ENCODE assay signal across 8 cellular contexts in the genomic region with DNA sequence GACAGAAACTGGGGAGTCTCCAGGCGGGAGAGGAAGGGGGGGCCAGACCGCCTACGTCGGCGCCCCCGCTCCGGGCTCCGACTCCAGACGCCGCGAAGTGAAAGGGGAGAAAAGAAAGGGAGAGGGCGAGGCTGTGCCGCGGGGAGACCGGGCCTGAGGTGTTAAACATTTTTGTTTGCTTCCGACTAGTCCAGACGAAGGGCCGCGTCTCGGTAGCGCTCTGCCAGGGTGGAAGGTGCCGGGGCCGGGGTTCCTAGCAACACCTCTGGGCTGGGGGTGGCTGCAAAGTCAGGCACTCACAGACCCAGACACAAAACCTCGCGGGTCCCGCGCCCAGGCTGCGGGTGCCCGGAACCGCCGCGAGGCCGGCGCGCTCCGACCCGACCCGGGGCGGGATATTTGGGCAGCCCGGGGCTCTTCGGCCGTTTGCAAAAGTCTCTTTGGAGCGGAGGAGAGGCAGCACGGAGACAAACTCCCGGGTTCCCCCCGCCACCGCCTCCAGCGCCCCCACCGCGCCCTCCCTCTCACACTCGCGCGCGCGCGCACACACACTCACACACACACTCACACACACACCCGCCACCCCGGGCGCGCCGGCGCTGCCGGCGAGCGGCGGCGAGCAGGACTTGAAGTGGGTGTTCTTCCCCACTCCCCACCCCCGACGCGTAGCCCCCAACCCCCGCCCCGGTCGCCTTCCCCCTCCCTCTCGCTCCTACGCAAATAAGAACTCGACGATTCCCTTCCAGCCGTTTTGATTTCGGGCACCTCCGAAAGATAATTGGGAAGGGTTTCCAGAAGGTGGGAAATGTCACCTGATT. TPM values are rescaled to one million over a fixed set of nuclear protein-coding genes. Genes with fewer than 3 reads are reported as not detected.
A peak's percentile ranks its signal among the peaks of the same experiment; 100 is the strongest.
DNase-seq lines count a peak whose midpoint lies in the region; ATAC-seq and TF ChIP-seq lines count a peak whose summit lies in the region.

No MANE protein-coding gene starts in this region.

- H3K36me3 ChIP-seq in neural progenitor cell = peaks cover 7% of the 10 kb centered on the region

- peaks cover 53% of the 10 kb centered on the region for H3K79me2 ChIP-seq in neural progenitor cell (ENCODE audit: low read depth)

- peak overlapping the region; percentile 79 for H3K27ac Mint-ChIP-seq in neural progenitor cell

- peak overlapping the region; percentile 75 for H3K4me3 ChIP-seq in neural progenitor cell

- H3K4me3 Mint-ChIP-seq in neural progenitor cell = peak overlapping the region; percentile 94

- H3K9me3 Mint-ChIP-seq in neural progenitor cell = peaks cover 2% of the 10 kb centered on the region

- H3K27ac ChIP-seq in foreskin keratinocyte (peak overlapping the region; percentile 99), neural progenitor cell (peak overlapping the region; percentile 92)

- peak overlapping the region; percentile 88 for H3K4me2 ChIP-seq in neural progenitor cell

- H4K20me1 ChIP-seq in neural progenitor cell (ENCODE audit: low read depth) = peaks cover 8% of the 10 kb centered on the region

- H3K4me1 ChIP-seq in foreskin keratinocyte (peaks cover 7% of the 10 kb centered on the region), neural progenitor cell (peaks cover 16% of the 10 kb centered on the region)

- ATAC-seq in foreskin keratinocyte (peak; percentile 47), HG02571 (IDR thresholded peaks at IDR 0.05; ENCODE audit: unreplicated experiment) (no peak), HG03521 (IDR thresholded peaks at IDR 0.05; ENCODE audit: unreplicated experiment) (no peak), GM21381 (IDR thresholded peaks at IDR 0.05; ENCODE audit: unreplicated experiment) (no peak)

- peaks cover 15% of the 10 kb centered on the region for H3K4me1 Mint-ChIP-seq in neural progenitor cell

- no peak for TF ChIP-seq CTCF in foreskin keratinocyte (conservative IDR thresholded peaks at IDR 0.05)
- no peak for TF ChIP-seq CTCF in neural progenitor cell (IDR thresholded peaks at IDR 0.05)

- peaks cover 9% of the 10 kb centered on the region for H3K27me3 Mint-ChIP-seq in neural progenitor cell (ENCODE audit: insufficient read depth, low read depth)

- no peaks in the 10 kb centered on the region for H3K27me3 ChIP-seq in foreskin keratinocyte
- H3K27me3 ChIP-seq in neural progenitor cell = no peaks in the 10 kb centered on the region

- H3K9ac ChIP-seq in neural progenitor cell = peak overlapping the region; percentile 53

- DNase-seq in ELR (ENCODE audit: low read depth) (peak; percentile 67), NCI-H2029 (lab: John Stamatoyannopoulos, UW) (peak; percentile 54), foreskin keratinocyte (peak; percentile 71 to 78), neural progenitor cell (ENCODE audit: low spot score) (peak; percentile 82)
- DNase-seq in activated T-cell treated with anti-CD3 and anti-CD28 coated beads, Interleukin-2, amount 50 U/mL, for 48 hours = peak; percentile 45 to 56

- peaks cover 55% of the 10 kb centered on the region for H3F3A ChIP-seq in neural progenitor cell (ENCODE audit: low read depth)

- H3K36me3 Mint-ChIP-seq in neural progenitor cell = peaks cover 7% of the 10 kb centered on the region

- H2AFZ ChIP-seq in neural progenitor cell (replicated peaks) = peak overlapping the region; percentile 75

- no peaks in the 10 kb centered on the region for H3K9me3 ChIP-seq in neural progenitor cell (ENCODE audit: low read depth)

RNA-seq across cellular contexts. Expression of gene FST, which starts 0.6 kb away (rescaled TPM):
- total RNA-seq in foreskin keratinocyte (307 and 529 TPM in 2 replicates), neural progenitor cell (ENCODE audit: low replicate concordance) (58.7 and 79.4 TPM in 2 replicates)
- 236 and 450 TPM in 2 replicates for polyA plus RNA-seq in foreskin keratinocyte
